Comparison of ENCODE assay signal across 8 cellular contexts in the genomic region with DNA sequence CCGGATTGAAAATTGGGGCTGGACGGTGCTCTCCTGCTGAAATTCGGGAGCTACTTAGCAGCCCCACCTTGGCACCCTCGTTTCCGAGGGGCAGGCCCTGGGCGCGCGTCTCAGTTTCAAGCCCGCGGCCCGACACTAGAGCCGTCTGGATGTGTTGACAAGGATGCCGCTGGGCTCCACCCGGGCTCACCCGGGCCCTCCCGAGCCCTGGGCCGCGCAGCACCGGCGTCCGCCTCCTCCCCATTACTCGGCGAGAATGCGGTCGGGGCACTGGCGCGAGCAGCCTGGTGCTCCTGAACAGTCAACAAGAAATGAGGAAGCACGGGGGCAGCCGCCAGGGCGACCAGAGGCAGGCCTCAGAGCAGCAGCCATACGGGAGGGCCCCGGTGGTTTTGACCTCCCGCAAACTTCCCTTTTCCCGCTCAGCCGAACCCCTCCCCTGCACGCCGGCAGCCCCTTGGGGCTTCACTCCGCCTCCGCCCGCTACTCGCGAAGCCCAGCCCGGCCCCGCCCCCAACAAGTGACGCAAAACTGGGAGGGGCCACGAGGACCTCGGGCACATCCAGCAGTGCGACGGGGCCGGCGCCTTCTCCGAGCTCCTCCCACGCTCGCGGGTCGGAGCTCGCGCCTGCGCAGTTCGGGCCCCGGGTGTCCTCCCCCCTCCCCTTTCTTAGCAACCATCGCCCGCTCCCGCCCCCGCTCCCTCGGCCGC. TPM values are rescaled to one million over a fixed set of nuclear protein-coding genes. Genes with fewer than 3 reads are reported as not detected.
DNase-seq lines count a peak whose midpoint lies in the region; ATAC-seq, FAIRE-seq and TF ChIP-seq lines count a peak whose summit lies in the region.

No MANE protein-coding gene starts in this region.

- H3K9me3 ChIP-seq in left ventricle myocardium inferior (replicated peaks): peaks cover 16% of the 10 kb centered on the region

- peak overlapping the region; percentile 76 for H3K27ac Mint-ChIP-seq in progenitor cell of endocrine pancreas

- peaks cover 63% of the 10 kb centered on the region for H3K4me1 ChIP-seq in left ventricle myocardium inferior

- H3K9me3 Mint-ChIP-seq in progenitor cell of endocrine pancreas (ENCODE audit: low read depth): peaks cover 8% of the 10 kb centered on the region

- no peaks in the 10 kb centered on the region for H3K27me3 ChIP-seq in left ventricle myocardium inferior (ENCODE audit: low read depth)

- DNase-seq in GM12892 (ENCODE audit: insufficient read length) (peak; percentile 81), NCI-H1436 treated with DMSO at 0.1 percent for 48 hours (lab: John Stamatoyannopoulos, UW) (peak; percentile 97), T follicular helper cell (ENCODE audit: low read depth) (peak; percentile 100), amniotic epithelial cell (ENCODE audit: low read depth) (peak; percentile 94), left ventricle myocardium inferior (peak; percentile 100), progenitor cell of endocrine pancreas (ENCODE audit: low spot score, unreplicated experiment) (peak; percentile 100), ureter (ENCODE audit: low spot score) (peak; percentile 99)

- ATAC-seq in HG02840 (IDR thresholded peaks at IDR 0.05; ENCODE audit: low FRiP score, unreplicated experiment): peak; percentile 79

- no peaks in the 10 kb centered on the region for H3K27me3 Mint-ChIP-seq in progenitor cell of endocrine pancreas

- peaks cover 21% of the 10 kb centered on the region for H3K36me3 ChIP-seq in left ventricle myocardium inferior

- H3K4me3 Mint-ChIP-seq in progenitor cell of endocrine pancreas (ENCODE audit: low read depth): peak overlapping the region; percentile 72

- peak overlapping the region; percentile 84 for H3K4me3 ChIP-seq in left ventricle myocardium inferior

- peak; percentile 85 for TF ChIP-seq POLR2A in GM12892 (IDR thresholded peaks at IDR 0.05; ENCODE audit: low read depth, low read length)

- peaks cover 1% of the 10 kb centered on the region for H3K36me3 Mint-ChIP-seq in progenitor cell of endocrine pancreas (ENCODE audit: insufficient read depth)

- H3K27ac ChIP-seq in left ventricle myocardium inferior (replicated peaks): peak overlapping the region; percentile 93

- TF ChIP-seq CTCF in left ventricle myocardium inferior (IDR thresholded peaks at IDR 0.05; ENCODE audit: borderline replicate concordance) (peak; percentile 29), progenitor cell of endocrine pancreas (IDR thresholded peaks at IDR 0.05; ENCODE audit: unreplicated experiment) (no peak)

- peaks cover 12% of the 10 kb centered on the region for H3K4me1 Mint-ChIP-seq in progenitor cell of endocrine pancreas (ENCODE audit: low read depth)

- FAIRE-seq in GM12892 (lab: Jason Lieb, UNC): peak; percentile 96

- intact Hi-C loops in left ventricle myocardium inferior (cut with micrococcal nuclease): no loop called here

RNA-seq across cellular contexts. Expression of a gene that starts 0.4 kb away (rescaled TPM):
- polyA plus RNA-seq in GM12892 (2012; ENCODE audit: missing spikeins): 29.6 TPM
- total RNA-seq in left ventricle myocardium inferior: 55.5 TPM
- total RNA-seq in progenitor cell of endocrine pancreas: 90.8 and 98.3 TPM in 2 replicates
- 66.7 TPM for total RNA-seq in ureter

Comparison
In these comparisons a context has a peak if more than half of its experiments do, and no peak if none do; other contexts are left out.
1. Peak in every context shown above with its lines: DNase-seq, ATAC-seq, H3K4me3 ChIP-seq and H3K27ac ChIP-seq.